15 cellular contexts compared by ENCODE assay signal in the genomic region with DNA sequence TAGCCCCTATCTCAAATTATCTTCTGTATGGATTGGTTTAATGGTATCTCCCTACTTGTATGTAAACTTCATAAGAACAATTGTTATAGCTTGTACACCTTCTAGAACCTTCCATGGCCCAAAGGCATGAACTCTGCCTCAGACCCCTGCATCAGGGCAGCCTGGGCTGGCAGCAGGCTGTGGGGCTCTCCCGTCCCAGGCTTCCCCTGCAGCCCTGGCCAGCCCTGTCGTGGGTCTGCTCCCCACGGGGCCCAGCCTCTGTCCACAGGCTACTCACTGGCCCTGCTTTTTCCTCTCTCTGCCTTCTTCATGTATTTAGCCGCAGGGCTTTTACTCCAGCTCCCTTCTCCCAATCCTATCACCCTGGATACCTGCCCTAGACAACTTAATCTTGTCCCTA. TPM values are rescaled to one million over a fixed set of nuclear protein-coding genes. Genes with fewer than 3 reads are reported as not detected.
"Had no signal": no experiment of that assay in that cellular context is flagged by ENCODE, and none has a peak within 500 bp of the region (broad histone marks: within the 10 kb centered on the region; RNA-seq: fewer than 3 reads in every experiment).

No MANE protein-coding gene starts in this region.

- ATAC-seq: pancreas, right lobe of liver had no signal

- H3K4me3 ChIP-seq: lung, pancreas, right lobe of liver, SK-N-MC, thyroid gland, uterus had no signal

- H3K27ac ChIP-seq: pancreas, right lobe of liver, SK-N-MC, thyroid gland, uterus had no signal

- H3K36me3 ChIP-seq: pancreas, right lobe of liver, thyroid gland, uterus had no signal

- H3K9me3 ChIP-seq: pancreas, right lobe of liver, thyroid gland, uterus had no signal

- DNase-seq: activated CD4-positive, alpha-beta T cell treated with anti-CD3 and anti-CD28 coated beads, Interleukin-2, amount 50 U/mL, for 48 hours; activated CD4-positive, CD25-positive, alpha-beta regulatory T cell treated with anti-CD3 and anti-CD28 coated beads, Interleukin-2, amount 50 U/mL, for 72 hours; activated naive CD4-positive, alpha-beta T cell treated with anti-CD3 and anti-CD28 coated beads, Interleukin-2, amount 10 ng/mL, durations not matched to agents 7 days and 5 days; activated T-cell treated with anti-CD3 and anti-CD28 coated beads, Interleukin-2, amount 50 U/mL, for 1 hour; caudate nucleus; foreskin fibroblast; kidney glomerular epithelial cell; pancreas; T1000; thyroid gland; uterus had no signal

- H3K27me3 ChIP-seq: thyroid gland, uterus had no signal

RNA-seq across cellular contexts. Expression of a gene that starts 4.4 kb away (rescaled TPM):
- total RNA-seq: activated T-helper 2 cell treated with anti-CD3 and anti-CD28 coated beads, Interferon-gamma antibody, Interleukin-2, Interleukin-4, amounts not matched to agents 10 μg/mL and 5 μg/mL and 100 μg/mL, durations not matched to agents 14 hours and 24 hours and 36 hours had no signal
